ENCODE assay signal across 21 cellular contexts in genomic region chr2:98819350-98819749, GRCh38.
"Had no signal": no experiment of that assay in that cellular context is flagged by ENCODE, and none has a peak within 500 bp of the region (broad histone marks: within the 10 kb centered on the region; RNA-seq: fewer than 3 reads in every experiment).

No MANE protein-coding gene starts in this region.

- H3K4me3 ChIP-seq: coronary artery, gastroesophageal sphincter, neural progenitor cell, sigmoid colon, skin epidermis, thoracic aorta, transverse colon had no signal

- H3K4me3 Mint-ChIP-seq: memory B cell; mesothelial cell of epicardium; natural killer cell; neural progenitor cell; stimulated activated naive B cell treated with anti-CD40 and anti-IgM and Interleukin-4, amounts not matched to agents 10 μg/mL and 1 μg/mL and 100 μg/mL, for 72 hours; stimulated activated naive CD8-positive, alpha-beta T cell treated with anti-CD3 and anti-CD28 coated beads, Interleukin-15, amount 100 ng/mL, for 72 hours had no signal

- DNase-seq: dorsolateral prefrontal cortex; effector CD8-positive, alpha-beta T cell; foreskin fibroblast; glutamatergic neuron; left lung; lower lobe of right lung; natural killer cell; sigmoid colon; stimulated activated CD4-positive, alpha-beta T cell treated with anti-CD3 and anti-CD28 coated beads, Interleukin-2, amount 100 ng/mL, for 24 hours; stimulated activated CD4-positive, alpha-beta T cell treated with anti-CD3 and anti-CD28 coated beads, Interleukin-4, amount 100 ng/mL, for 4 hours; stimulated activated naive B cell treated with anti-CD40 and anti-IgM and Interleukin-4, amounts not matched to agents 10 μg/mL and 1 μg/mL and 100 μg/mL, for 72 hours; stimulated activated naive CD8-positive, alpha-beta T cell treated with anti-CD3 and anti-CD28 coated beads, Interleukin-15, amount 100 ng/mL, for 72 hours; transverse colon had no signal

- H3K36me3 Mint-ChIP-seq: memory B cell; mesothelial cell of epicardium; natural killer cell; stimulated activated naive B cell treated with anti-CD40 and anti-IgM and Interleukin-4, amounts not matched to agents 10 μg/mL and 1 μg/mL and 100 μg/mL, for 72 hours had no signal

- H3K9me3 ChIP-seq: left lung, lower lobe of right lung, sigmoid colon, thoracic aorta, transverse colon had no signal

- H2AFZ ChIP-seq: neural progenitor cell had no signal

- H3K27ac ChIP-seq: coronary artery, gastroesophageal sphincter, left lung, lower lobe of right lung, neural progenitor cell, sigmoid colon, skin epidermis, thoracic aorta, transverse colon had no signal

- H3K36me3 ChIP-seq: gastroesophageal sphincter, lower lobe of right lung, neural progenitor cell, sigmoid colon, thoracic aorta, transverse colon had no signal

- ATAC-seq: esophagus mucosa; gastroesophageal sphincter; left lung; lower lobe of right lung; natural killer cell; stimulated activated naive B cell treated with anti-CD40 and anti-IgM and Interleukin-4, amounts not matched to agents 10 μg/mL and 1 μg/mL and 100 μg/mL, for 72 hours; stimulated activated naive CD8-positive, alpha-beta T cell treated with anti-CD3 and anti-CD28 coated beads, Interleukin-15, amount 100 ng/mL, for 72 hours had no signal

- H3K9ac ChIP-seq: neural progenitor cell had no signal

- H3K4me1 ChIP-seq: neural progenitor cell had no signal

- H3K9me3 Mint-ChIP-seq: memory B cell; natural killer cell; stimulated activated naive B cell treated with anti-CD40 and anti-IgM and Interleukin-4, amounts not matched to agents 10 μg/mL and 1 μg/mL and 100 μg/mL, for 72 hours; stimulated activated naive CD8-positive, alpha-beta T cell treated with anti-CD3 and anti-CD28 coated beads, Interleukin-15, amount 100 ng/mL, for 72 hours had no signal

- H3K4me2 ChIP-seq: neural progenitor cell had no signal

- H3K27ac Mint-ChIP-seq: memory B cell; mesothelial cell of epicardium; natural killer cell; neural progenitor cell; stimulated activated naive B cell treated with anti-CD40 and anti-IgM and Interleukin-4, amounts not matched to agents 10 μg/mL and 1 μg/mL and 100 μg/mL, for 72 hours; stimulated activated naive CD8-positive, alpha-beta T cell treated with anti-CD3 and anti-CD28 coated beads, Interleukin-15, amount 100 ng/mL, for 72 hours had no signal
